ENCODE assay signal across 9 cellular contexts in genomic region chr1:35506960-35507901, GRCh38. TPM values are rescaled to one million over a fixed set of nuclear protein-coding genes. Genes with fewer than 3 reads are reported as not detected.
DNase-seq lines count a peak whose midpoint lies in the region; ATAC-seq and TF ChIP-seq lines count a peak whose summit lies in the region.
"Had no signal": no experiment of that assay in that cellular context is flagged by ENCODE, and none has a peak within 500 bp of the region (broad histone marks: within the 10 kb centered on the region; RNA-seq: fewer than 3 reads in every experiment).

No MANE protein-coding gene starts in this region.

- H3K36me3 ChIP-seq in aorta (ENCODE audit: control insufficient read depth in 1 of 2, insufficient read depth in 2 of 2, low read length in 1 of 2): peaks cover 0 to 2% of the 10 kb centered on the region in 2 donors

- no peak for TF ChIP-seq CTCF in GM12864 (IDR thresholded peaks at IDR 0.05; ENCODE audit: low read depth, low read length, missing control alignments)

- no peaks in the 10 kb centered on the region for H3K27me3 ChIP-seq in aorta (ENCODE audit: control insufficient read depth in 1 of 2, insufficient read depth in 2 of 2, low read length in 1 of 2)
- H3K27me3 ChIP-seq: body of pancreas had no signal

- H3K4me1 Mint-ChIP-seq in activated CD4-positive, alpha-beta memory T cell treated with anti-CD3 and anti-CD28 coated beads, Interleukin-2, amount 10 ng/mL, durations not matched to agents 7 days and 5 days: peaks cover 48% of the 10 kb centered on the region
- peaks cover 47 to 52% of the 10 kb centered on the region in 2 donors for H3K4me1 Mint-ChIP-seq in natural killer cell treated with Interleukin-12 subunit alpha and Interleukin-12 subunit beta and Interleukin-15 and Interleukin-18, amount 100 ng/mL, for 72 hours (ENCODE audit: low read depth in 2 of 2)

- intact Hi-C loops in aorta (cut with DNase I): no loop called here

- H3K4me3 ChIP-seq in GM12864 (ENCODE audit: low read depth, low read length) (peak overlapping the region; percentile 6; the same call in 1 of the 2 replicates), aorta (ENCODE audit: low read length in 2 of 2) (no peak overlapping the region)
- H3K4me3 ChIP-seq: body of pancreas had no signal

- H3K4me3 Mint-ChIP-seq in activated CD4-positive, alpha-beta memory T cell treated with anti-CD3 and anti-CD28 coated beads, Interleukin-2, amount 10 ng/mL, durations not matched to agents 7 days and 5 days: peak overlapping the region; percentile 45
- H3K4me3 Mint-ChIP-seq in natural killer cell treated with Interleukin-12 subunit alpha and Interleukin-12 subunit beta and Interleukin-15 and Interleukin-18, amount 100 ng/mL, for 72 hours: peak overlapping the region; percentile 43

- H3K36me3 Mint-ChIP-seq in activated CD4-positive, alpha-beta memory T cell treated with anti-CD3 and anti-CD28 coated beads, Interleukin-2, amount 10 ng/mL, durations not matched to agents 7 days and 5 days (ENCODE audit: low read depth): peaks cover 47% of the 10 kb centered on the region
- no peaks in the 10 kb centered on the region for H3K36me3 Mint-ChIP-seq in natural killer cell treated with Interleukin-12 subunit alpha and Interleukin-12 subunit beta and Interleukin-15 and Interleukin-18, amount 100 ng/mL, for 72 hours

- peak; percentile 42 for ATAC-seq in HG03432 (IDR thresholded peaks at IDR 0.05; ENCODE audit: unreplicated experiment)
- ATAC-seq in natural killer cell treated with Interleukin-12 subunit alpha and Interleukin-12 subunit beta and Interleukin-15 and Interleukin-18, amount 100 ng/mL, for 72 hours: no peak
- ATAC-seq in HG03039 (IDR thresholded peaks at IDR 0.05; ENCODE audit: unreplicated experiment): no peak
- ATAC-seq in aorta (ENCODE audit: low FRiP score): no peak
- no peak for ATAC-seq in HG03469 (IDR thresholded peaks at IDR 0.05; ENCODE audit: unreplicated experiment)

- H3K9me3 ChIP-seq in aorta (ENCODE audit: control insufficient read depth, low read length): no peaks in the 10 kb centered on the region
- H3K9me3 ChIP-seq: body of pancreas had no signal

- H3K9me3 Mint-ChIP-seq in activated CD4-positive, alpha-beta memory T cell treated with anti-CD3 and anti-CD28 coated beads, Interleukin-2, amount 10 ng/mL, durations not matched to agents 7 days and 5 days: peaks cover 6% of the 10 kb centered on the region
- no peaks in the 10 kb centered on the region for H3K9me3 Mint-ChIP-seq in natural killer cell treated with Interleukin-12 subunit alpha and Interleukin-12 subunit beta and Interleukin-15 and Interleukin-18, amount 100 ng/mL, for 72 hours

- H3K27me3 Mint-ChIP-seq in activated CD4-positive, alpha-beta memory T cell treated with anti-CD3 and anti-CD28 coated beads, Interleukin-2, amount 10 ng/mL, durations not matched to agents 7 days and 5 days: peaks cover 4% of the 10 kb centered on the region
- no peaks in the 10 kb centered on the region for H3K27me3 Mint-ChIP-seq in natural killer cell treated with Interleukin-12 subunit alpha and Interleukin-12 subunit beta and Interleukin-15 and Interleukin-18, amount 100 ng/mL, for 72 hours

- H3K4me1 ChIP-seq in aorta (ENCODE audit: control insufficient read depth in 1 of 2, insufficient read depth in 2 of 2, low read length in 2 of 2): peaks cover 0 to 8% of the 10 kb centered on the region in 2 donors

- H3K27ac ChIP-seq in aorta (ENCODE audit: low read depth in 1 of 2, low read length in 2 of 2): no peak overlapping the region

- DNase-seq in GM12864 (ENCODE audit: low read depth) (no peak), aorta (no peak)
- DNase-seq in activated CD4-positive, alpha-beta memory T cell treated with anti-CD3 and anti-CD28 coated beads, Interleukin-2, amount 10 ng/mL, durations not matched to agents 7 days and 5 days: no peak
- DNase-seq in natural killer cell treated with Interleukin-12 subunit alpha and Interleukin-12 subunit beta and Interleukin-15 and Interleukin-18, amount 100 ng/mL, for 72 hours (ENCODE audit: low spot score): no peak
- DNase-seq in stimulated activated CD4-positive, alpha-beta T cell treated with anti-CD3 and anti-CD28 coated beads, Interleukin-2, amount 100 ng/mL, for 48 hours: no peak
- DNase-seq: body of pancreas had no signal

- H3K27ac Mint-ChIP-seq in activated CD4-positive, alpha-beta memory T cell treated with anti-CD3 and anti-CD28 coated beads, Interleukin-2, amount 10 ng/mL, durations not matched to agents 7 days and 5 days: peak overlapping the region; percentile 93
- peak overlapping the region; percentile 77 to 86 for H3K27ac Mint-ChIP-seq in natural killer cell treated with Interleukin-12 subunit alpha and Interleukin-12 subunit beta and Interleukin-15 and Interleukin-18, amount 100 ng/mL, for 72 hours

- POLR2A ChIA-PET in activated CD4-positive, alpha-beta memory T cell treated with anti-CD3 and anti-CD28 coated beads, Interleukin-2, amount 10 ng/mL, durations not matched to agents 7 days and 5 days (lab: Charles Lee): interaction anchor here (0.7 to 3.3 kb wide), 9 partner anchors 8 to 262 kb away, joined by 3 to 43 read pairs (median 5); partner anchors contain the start of genes CLSPN, KIAA0319L and NCDN

- CTCF ChIA-PET in activated CD4-positive, alpha-beta memory T cell treated with anti-CD3 and anti-CD28 coated beads, Interleukin-2, amount 10 ng/mL, durations not matched to agents 7 days and 5 days (lab: Charles Lee): interaction anchor here (0.8 to 1.6 kb wide), 9 partner anchors 9 to 208 kb away, joined by 3 to 9 read pairs (median 3); partner anchors contain the start of genes KIAA0319L and NCDN

- WGBS in aorta, 2 donors: 74 to 79% methylated on average over 3 of the region's 3 CpGs

RNA-seq across cellular contexts. Expression of gene KIAA0319L, which starts 50.0 kb away (rescaled TPM):
- 10 to 100 TPM; 48.4 to 53.2 TPM for total RNA-seq in activated CD4-positive, alpha-beta memory T cell treated with anti-CD3 and anti-CD28 coated beads, Interleukin-2, amount 10 ng/mL, durations not matched to agents 7 days and 5 days
- total RNA-seq in natural killer cell treated with Interleukin-12 subunit alpha and Interleukin-12 subunit beta and Interleukin-15 and Interleukin-18, amount 100 ng/mL, for 72 hours: 10 to 100 TPM; 58.6 to 88.8 TPM
- total RNA-seq in aorta: 10 to 100 TPM; 46.0 to 58.6 TPM
- 10 to 100 TPM in 1 of 2 donors, 1 to 10 TPM in 1; 8.3 to 29.1 TPM for polyA plus RNA-seq in aorta

RNA-seq across cellular contexts. Expression of gene NCDN, which starts 50.4 kb away (rescaled TPM):
- 10 to 100 TPM; 25.6 to 27.8 TPM for total RNA-seq in activated CD4-positive, alpha-beta memory T cell treated with anti-CD3 and anti-CD28 coated beads, Interleukin-2, amount 10 ng/mL, durations not matched to agents 7 days and 5 days
- 10 to 100 TPM; 42.2 to 59.6 TPM for total RNA-seq in natural killer cell treated with Interleukin-12 subunit alpha and Interleukin-12 subunit beta and Interleukin-15 and Interleukin-18, amount 100 ng/mL, for 72 hours
- total RNA-seq in aorta: 10 to 100 TPM; 20.4 to 21.7 TPM
- polyA plus RNA-seq in aorta: 10 to 100 TPM in 1 of 2 donors, 1 to 10 TPM in 1; 4.3 to 10.8 TPM
